ENCODE assay signal across 8 cellular contexts in genomic region chr20:17281478-17281877, GRCh38. TPM values are rescaled to one million over a fixed set of nuclear protein-coding genes. Genes with fewer than 3 reads are reported as not detected.
A peak's percentile ranks its signal among the peaks of the same experiment; 100 is the strongest.
DNase-seq lines count a peak whose midpoint lies in the region; ATAC-seq and TF ChIP-seq lines count a peak whose summit lies in the region.

No MANE protein-coding gene starts in this region.

- no peaks in the 10 kb centered on the region for H3F3A ChIP-seq in PC-3 (ENCODE audit: low read length, unreplicated experiment)

- H3K27ac ChIP-seq in PC-3 (ENCODE audit: low read length) = no peak overlapping the region

- no peaks in the 10 kb centered on the region for H3K9me3 ChIP-seq in PC-3 (ENCODE audit: low read length)

- no peaks in the 10 kb centered on the region for H4K20me1 ChIP-seq in PC-3 (ENCODE audit: low read length)

- BruUV-seq in PC-3 (replicated peaks; lab: Mats Ljungman, UMichigan) = no TSS peak

- H3K4me3 ChIP-seq in PC-3 (ENCODE audit: low read length) = no peak overlapping the region

- H3K9ac ChIP-seq in PC-3 (ENCODE audit: low read length) = no peak overlapping the region

- in situ Hi-C loops in GM13976 (cut with MboI; ENCODE audit: low sequenced_read_pairs, unreplicated experiment) = no loop called here

- ATAC-seq in PC-3 = no peak
- ATAC-seq in HG03025 (IDR thresholded peaks at IDR 0.05; ENCODE audit: low FRiP score, unreplicated experiment) = no peak
- ATAC-seq in HG03442 (IDR thresholded peaks at IDR 0.05; ENCODE audit: unreplicated experiment) = no peak
- ATAC-seq in GM18868 (IDR thresholded peaks at IDR 0.05; ENCODE audit: unreplicated experiment) = no peak

- intact Hi-C loops in PC-3 (cut with micrococcal nuclease) = loop anchor here (10.0 kb wide), 1 partner anchor 477 kb away; no protein-coding TSS in a partner anchor

- H3K79me2 ChIP-seq in PC-3 (ENCODE audit: low read length) = no peaks in the 10 kb centered on the region

- no peak overlapping the region for H3K4me2 ChIP-seq in PC-3 (ENCODE audit: low read length)

- no peaks in the 10 kb centered on the region for H3K4me1 ChIP-seq in PC-3 (ENCODE audit: insufficient read depth, low read length)

- no peaks in the 10 kb centered on the region for H3K36me3 ChIP-seq in PC-3 (ENCODE audit: low read depth, low read length)

- peaks cover 43% of the 10 kb centered on the region for H3K27me3 ChIP-seq in PC-3 (ENCODE audit: low read length)

- H2AFZ ChIP-seq in PC-3 (ENCODE audit: low read length) = no peak overlapping the region

- DNase-seq in COLO829 (ENCODE audit: low spot score) = peak; percentile 8
- DNase-seq in GM13976 (ENCODE audit: low spot score) = peak; percentile 7
- DNase-seq in PC-3 = peak; percentile 62
- DNase-seq in iPS-NIHi7 (ENCODE audit: extremely low spot score) = peak; percentile 69
- no peak for DNase-seq in effector CD8-positive, alpha-beta T cell (lab: John Stamatoyannopoulos, UW)

- no peaks in the 10 kb centered on the region for H3K9me2 ChIP-seq in PC-3 (replicated peaks; ENCODE audit: low read length)

- TF ChIP-seq CTCF in GM13976 (IDR thresholded peaks at IDR 0.05; ENCODE audit: borderline replicate concordance, control extremely low read depth, extremely low read depth, insufficient read depth, missing control alignments) (peak; percentile 28), PC-3 (conservative IDR thresholded peaks at IDR 0.05; ENCODE audit: low read depth, low read length) (peak; percentile 73)

- CTCF ChIA-PET in PC-3 (lab: Charles Lee) = no interaction called here

- POLR2A ChIA-PET in PC-3 (lab: Charles Lee; ENCODE audit: unreplicated experiment) = no interaction called here

RNA-seq across cellular contexts. Expression of gene PCSK2, which starts 54.6 kb away (rescaled TPM):
- not detected in 2 replicates for total RNA-seq in PC-3 (2014; rRNA removed)
